1 cellular context compared by ENCODE assay signal in genomic region chr9:97498846-97499245, GRCh38. TPM values are rescaled to one million over a fixed set of nuclear protein-coding genes. Genes with fewer than 3 reads are reported as not detected.
"Had no signal": no experiment of that assay in that cellular context is flagged by ENCODE, and none has a peak within 500 bp of the region (broad histone marks: within the 10 kb centered on the region; RNA-seq: fewer than 3 reads in every experiment).

No MANE protein-coding gene starts in this region.

RNA-seq across cellular contexts. Expression of gene TMOD1, which starts 2.6 kb away (rescaled TPM):
- total RNA-seq: HT-29 had no signal
